In genomic region chr4:78644744-78645330, GRCh38 we compare ENCODE assay signal across 8 cellular contexts.
DNase-seq lines count a peak whose midpoint lies in the region; ATAC-seq, FAIRE-seq and TF ChIP-seq lines count a peak whose summit lies in the region.

No MANE protein-coding gene starts in this region.

- TF ChIP-seq CTCF in breast epithelium (IDR thresholded peaks at IDR 0.05) (peak; percentile 91 to 95 (median 94)), keratinocyte (optimal IDR thresholded peaks at IDR 0.05 in 1 of 3, IDR thresholded peaks at IDR 0.05 in 1 of 3, conservative IDR thresholded peaks at IDR 0.05 in 1 of 3; ENCODE audit: extremely low read depth in 1 of 3, insufficient read depth in 2 of 3, low read length in 3 of 3) (peak; percentile 86 to 97 (median 89))

- intact Hi-C loops in breast epithelium (cut with DNase I; ENCODE audit: low total_unique reads), result loop anchor here (10.0 kb wide), 1 partner anchor 130 kb away; the partner anchor contains the start of gene BMP2K

- H3K36me3 ChIP-seq in breast epithelium (no peaks in the 10 kb centered on the region), keratinocyte (ENCODE audit: control insufficient read depth in 2 of 2, extremely low read depth in 1 of 2, insufficient read depth in 2 of 2, low read length in 2 of 2) (no peaks in the 10 kb centered on the region)

- H3K9ac ChIP-seq in keratinocyte (ENCODE audit: control insufficient read depth, extremely low read depth, insufficient read depth, low read length), result peak overlapping the region; percentile 76

- H3K27ac ChIP-seq in breast epithelium, result peak overlapping the region; percentile 88 to 90
- peak overlapping the region; percentile 96 for H3K27ac ChIP-seq in keratinocyte (ENCODE audit: control insufficient read depth, insufficient read depth, low read length)

- no peaks in the 10 kb centered on the region for H4K20me1 ChIP-seq in keratinocyte (ENCODE audit: control insufficient read depth, extremely low read depth, insufficient read depth, low read length)

- H3K79me2 ChIP-seq in keratinocyte (ENCODE audit: control insufficient read depth, insufficient read depth, low read length), result no peaks in the 10 kb centered on the region

- H3K9me3 ChIP-seq in breast epithelium (no peaks in the 10 kb centered on the region), keratinocyte (ENCODE audit: control insufficient read depth, low read depth, low read length) (no peaks in the 10 kb centered on the region)

- TF ChIP-seq POLR2A in breast epithelium (IDR thresholded peaks at IDR 0.05), result no peak

- ATAC-seq in GM21381 (IDR thresholded peaks at IDR 0.05; ENCODE audit: unreplicated experiment) (peak; percentile 89), HG03575 (IDR thresholded peaks at IDR 0.05; ENCODE audit: extremely low read depth, insufficient number of reproducible peaks, low FRiP score, unreplicated experiment) (peak; percentile 77)

- FAIRE-seq in G401.6 (lab: Jason Lieb, UNC) (peak; percentile 19), keratinocyte (lab: Jason Lieb, UNC) (peak; percentile 93)

- H3K4me2 ChIP-seq in keratinocyte (ENCODE audit: control insufficient read depth, extremely low read depth, insufficient read depth, low read depth, low read length), result peak overlapping the region; percentile 91

- H3K27me3 ChIP-seq in breast epithelium (no peaks in the 10 kb centered on the region), keratinocyte (ENCODE audit: control insufficient read depth, extremely low read depth, insufficient read depth, low read length) (no peaks in the 10 kb centered on the region)

- H2AFZ ChIP-seq in keratinocyte (ENCODE audit: control insufficient read depth, low read length), result peak overlapping the region; percentile 83

- dilution Hi-C loops in keratinocyte (cut with MboI; ENCODE audit: extremely low pct_ligation_motif_present, low sequenced_read_pairs), result no loop called here

- DNase-seq in SKM-1 treated with dmso at 0.1 percent for 144 hours (lab: John Stamatoyannopoulos, UW; ENCODE audit: unreplicated experiment), result peak; percentile 86
- peak in 1 of 2 donors; percentile 67 for DNase-seq in breast epithelium (ENCODE audit: low spot score in 2 of 2)
- peak; percentile 65 for DNase-seq in keratinocyte (ENCODE audit: low read depth, low spot score)
- peak; percentile 42 to 44 for DNase-seq in stimulated activated CD4-positive, alpha-beta T cell treated with anti-CD3 and anti-CD28 coated beads, Interleukin-2, amount 100 ng/mL, for 24 hours
- no peak for DNase-seq in amniotic stem cell (lab: John Stamatoyannopoulos, UW)

- H3K4me3 ChIP-seq in breast epithelium (no peak overlapping the region), keratinocyte (ENCODE audit: control insufficient read depth in 2 of 3, extremely low read depth in 1 of 3, insufficient read depth in 2 of 3, low read depth in 1 of 3, low read length in 3 of 3) (peak overlapping the region in 2 of 3 experiments; percentile 51 to 59)

- H3K4me1 ChIP-seq in breast epithelium (peaks cover 5 to 7% of the 10 kb centered on the region in 2 donors), keratinocyte (ENCODE audit: control insufficient read depth, extremely low read depth, insufficient read depth, low read length) (peaks cover 27% of the 10 kb centered on the region)

- H3K9me1 ChIP-seq in keratinocyte (ENCODE audit: control insufficient read depth, extremely low read depth, insufficient read depth, low read length), result no peaks in the 10 kb centered on the region

Comparison
In these comparisons a context has a peak if more than half of its experiments do, and no peak if none do; other contexts are left out.
1. H3K4me3 ChIP-seq: peak in keratinocyte (2 of 3); none in breast epithelium (0 of 3).